Comparison of ENCODE assay signal across 12 cellular contexts in genomic region chr6:47669684-47670515, GRCh38. TPM values are rescaled to one million over a fixed set of nuclear protein-coding genes. Genes with fewer than 3 reads are reported as not detected.
DNase-seq lines count a peak whose midpoint lies in the region; ATAC-seq and TF ChIP-seq lines count a peak whose summit lies in the region.
"Had no signal": no experiment of that assay in that cellular context is flagged by ENCODE, and none has a peak within 500 bp of the region (broad histone marks: within the 10 kb centered on the region; RNA-seq: fewer than 3 reads in every experiment).

No MANE protein-coding gene starts in this region.

- H3K36me3 ChIP-seq in SJCRH30 (no peaks in the 10 kb centered on the region), upper lobe of right lung (no peaks in the 10 kb centered on the region)

- H3K4me1 Mint-ChIP-seq in activated T-helper 1 cell treated with anti-CD3 and anti-CD28 coated beads, Interleukin-12 subunit alpha, Interleukin-12 subunit beta, Interleukin-2, Interleukin-4 antibody, amounts not matched to agents 30 ng/mL and 10 ng/mL and 1 ng/mL, durations not matched to agents 14 hours and 24 hours and 36 hours (ENCODE audit: low read depth) = no peaks in the 10 kb centered on the region
- H3K4me1 Mint-ChIP-seq: activated CD8-positive, alpha-beta memory T cell treated with anti-CD3 and anti-CD28 coated beads, Interleukin-2, amount 10 ng/mL, durations not matched to agents 7 days and 5 days; stimulated activated naive CD8-positive, alpha-beta T cell treated with anti-CD3 and anti-CD28 coated beads, Interleukin-15, amount 100 ng/mL, for 72 hours had no signal

- intact Hi-C loops in upper lobe of right lung (cut with DNase I) = no loop called here
- intact Hi-C loops in activated T-helper 1 cell treated with anti-CD3 and anti-CD28 coated beads, Interleukin-12 subunit alpha, Interleukin-12 subunit beta, Interleukin-2, Interleukin-4 antibody, amounts not matched to agents 30 ng/mL and 10 ng/mL and 1 ng/mL, durations not matched to agents 14 hours and 24 hours and 36 hours (cut with micrococcal nuclease) = no loop called here

- H3K9me3 ChIP-seq in SJCRH30 (replicated peaks) = no peaks in the 10 kb centered on the region
- no peaks in the 10 kb centered on the region for H3K9me3 ChIP-seq in upper lobe of right lung

- ATAC-seq in upper lobe of right lung = peak; percentile 65
- ATAC-seq in GM21717 (IDR thresholded peaks at IDR 0.05; ENCODE audit: unreplicated experiment) = no peak
- no peak for ATAC-seq in HG03520 (IDR thresholded peaks at IDR 0.05; ENCODE audit: unreplicated experiment)
- ATAC-seq: activated CD8-positive, alpha-beta memory T cell treated with anti-CD3 and anti-CD28 coated beads, Interleukin-2, amount 10 ng/mL, durations not matched to agents 7 days and 5 days; stimulated activated naive CD8-positive, alpha-beta T cell treated with anti-CD3 and anti-CD28 coated beads, Interleukin-15, amount 100 ng/mL, for 72 hours had no signal

- peaks cover 4% of the 10 kb centered on the region for H3K27me3 Mint-ChIP-seq in activated T-helper 1 cell treated with anti-CD3 and anti-CD28 coated beads, Interleukin-12 subunit alpha, Interleukin-12 subunit beta, Interleukin-2, Interleukin-4 antibody, amounts not matched to agents 30 ng/mL and 10 ng/mL and 1 ng/mL, durations not matched to agents 14 hours and 24 hours and 36 hours (ENCODE audit: insufficient read depth)

- H3K27ac ChIP-seq in SJCRH30 (peak overlapping the region; percentile 25; the same call in 1 of the 2 replicates), upper lobe of right lung (no peak overlapping the region)
- H3K27ac ChIP-seq: 22Rv1 had no signal

- H3K4me3 ChIP-seq in SJCRH30 (peak overlapping the region; percentile 19), upper lobe of right lung (no peak overlapping the region)
- H3K4me3 ChIP-seq: skin epidermis had no signal

- H3K27ac Mint-ChIP-seq in activated T-helper 1 cell treated with anti-CD3 and anti-CD28 coated beads, Interleukin-12 subunit alpha, Interleukin-12 subunit beta, Interleukin-2, Interleukin-4 antibody, amounts not matched to agents 30 ng/mL and 10 ng/mL and 1 ng/mL, durations not matched to agents 14 hours and 24 hours and 36 hours = no peak overlapping the region
- H3K27ac Mint-ChIP-seq: activated CD8-positive, alpha-beta memory T cell treated with anti-CD3 and anti-CD28 coated beads, Interleukin-2, amount 10 ng/mL, durations not matched to agents 7 days and 5 days; stimulated activated naive CD8-positive, alpha-beta T cell treated with anti-CD3 and anti-CD28 coated beads, Interleukin-15, amount 100 ng/mL, for 72 hours had no signal

- no peaks in the 10 kb centered on the region for H3K36me3 Mint-ChIP-seq in activated T-helper 1 cell treated with anti-CD3 and anti-CD28 coated beads, Interleukin-12 subunit alpha, Interleukin-12 subunit beta, Interleukin-2, Interleukin-4 antibody, amounts not matched to agents 30 ng/mL and 10 ng/mL and 1 ng/mL, durations not matched to agents 14 hours and 24 hours and 36 hours (ENCODE audit: low read depth)
- H3K36me3 Mint-ChIP-seq: activated CD8-positive, alpha-beta memory T cell treated with anti-CD3 and anti-CD28 coated beads, Interleukin-2, amount 10 ng/mL, durations not matched to agents 7 days and 5 days had no signal

- DNase-seq in NCI-H1105 treated with DMSO at 0.1 percent for 48 hours (lab: John Stamatoyannopoulos, UW) (peak; percentile 29), NCI-H1105 (lab: John Stamatoyannopoulos, UW) (no peak), SJCRH30 (peak; percentile 19 to 40), iPS-NIHi7 (ENCODE audit: extremely low spot score) (peak; percentile 33), upper lobe of right lung (no peak)
- no peak for DNase-seq in activated T-helper 1 cell treated with anti-CD3 and anti-CD28 coated beads, Interleukin-12 subunit alpha, Interleukin-12 subunit beta, Interleukin-2, Interleukin-4 antibody, amounts not matched to agents 30 ng/mL and 10 ng/mL and 1 ng/mL, durations not matched to agents 14 hours and 24 hours and 36 hours (ENCODE audit: low spot score)
- DNase-seq: activated CD8-positive, alpha-beta memory T cell treated with anti-CD3 and anti-CD28 coated beads, Interleukin-2, amount 10 ng/mL, durations not matched to agents 7 days and 5 days; stimulated activated naive CD8-positive, alpha-beta T cell treated with anti-CD3 and anti-CD28 coated beads, Interleukin-15, amount 100 ng/mL, for 72 hours had no signal

- no peak overlapping the region for H3K4me3 Mint-ChIP-seq in activated T-helper 1 cell treated with anti-CD3 and anti-CD28 coated beads, Interleukin-12 subunit alpha, Interleukin-12 subunit beta, Interleukin-2, Interleukin-4 antibody, amounts not matched to agents 30 ng/mL and 10 ng/mL and 1 ng/mL, durations not matched to agents 14 hours and 24 hours and 36 hours
- H3K4me3 Mint-ChIP-seq: activated CD8-positive, alpha-beta memory T cell treated with anti-CD3 and anti-CD28 coated beads, Interleukin-2, amount 10 ng/mL, durations not matched to agents 7 days and 5 days; stimulated activated naive CD8-positive, alpha-beta T cell treated with anti-CD3 and anti-CD28 coated beads, Interleukin-15, amount 100 ng/mL, for 72 hours had no signal

- H3K9me3 Mint-ChIP-seq in activated T-helper 1 cell treated with anti-CD3 and anti-CD28 coated beads, Interleukin-12 subunit alpha, Interleukin-12 subunit beta, Interleukin-2, Interleukin-4 antibody, amounts not matched to agents 30 ng/mL and 10 ng/mL and 1 ng/mL, durations not matched to agents 14 hours and 24 hours and 36 hours = no peaks in the 10 kb centered on the region
- H3K9me3 Mint-ChIP-seq: stimulated activated naive CD8-positive, alpha-beta T cell treated with anti-CD3 and anti-CD28 coated beads, Interleukin-15, amount 100 ng/mL, for 72 hours had no signal

- H3K27me3 ChIP-seq in SJCRH30 (no peaks in the 10 kb centered on the region), upper lobe of right lung (no peaks in the 10 kb centered on the region)

- no peak for TF ChIP-seq CTCF in upper lobe of right lung (IDR thresholded peaks at IDR 0.05)

- H3K4me1 ChIP-seq in SJCRH30 (no peaks in the 10 kb centered on the region), upper lobe of right lung (peaks cover 5% of the 10 kb centered on the region)

RNA-seq across cellular contexts. Expression of gene ADGRF4, which starts 28.5 kb away (rescaled TPM):
- total RNA-seq in SJCRH30 (2014; rRNA removed; shearing (Covaris generic)) = not detected in 2 replicates
- total RNA-seq in upper lobe of right lung = not detected
- total RNA-seq in activated T-helper 1 cell treated with anti-CD3 and anti-CD28 coated beads, Interleukin-12 subunit alpha, Interleukin-12 subunit beta, Interleukin-2, Interleukin-4 antibody, amounts not matched to agents 30 ng/mL and 10 ng/mL and 1 ng/mL, durations not matched to agents 14 hours and 24 hours and 36 hours = not detected in 2 replicates
- total RNA-seq: activated CD8-positive, alpha-beta memory T cell treated with anti-CD3 and anti-CD28 coated beads, Interleukin-2, amount 10 ng/mL, durations not matched to agents 7 days and 5 days had no signal

Comparison
In these comparisons a context has a peak if more than half of its experiments do, and no peak if none do; other contexts are left out.
1. DNase-seq: peak in NCI-H1105 treated with DMSO at 0.1 percent for 48 hours (single experiment), SJCRH30 (2 of 2) and iPS-NIHi7 (single experiment); none in NCI-H1105 (single experiment), upper lobe of right lung (single experiment) and activated T-helper 1 cell treated with anti-CD3 and anti-CD28 coated beads, Interleukin-12 subunit alpha, Interleukin-12 subunit beta, Interleukin-2, Interleukin-4 antibody, amounts not matched to agents 30 ng/mL and 10 ng/mL and 1 ng/mL, durations not matched to agents 14 hours and 24 hours and 36 hours (single experiment).